Comparison of ENCODE assay signal across 12 cellular contexts in genomic region chr2:27914046-27914792, GRCh38. TPM values are rescaled to one million over a fixed set of nuclear protein-coding genes. Genes with fewer than 3 reads are reported as not detected.
A peak's percentile ranks its signal among the peaks of the same experiment; 100 is the strongest.
DNase-seq lines count a peak whose midpoint lies in the region; ATAC-seq and TF ChIP-seq lines count a peak whose summit lies in the region.
"Had no signal": no experiment of that assay in that cellular context is flagged by ENCODE, and none has a peak within 500 bp of the region (broad histone marks: within the 10 kb centered on the region; RNA-seq: fewer than 3 reads in every experiment).

No MANE protein-coding gene starts in this region.

- peaks cover 12 to 37% (median 16%) of the 10 kb centered on the region in 3 donors for H3K4me1 Mint-ChIP-seq in CD8-positive, alpha-beta memory T cell
- H3K4me1 Mint-ChIP-seq in activated CD4-positive, alpha-beta memory T cell treated with anti-CD3 and anti-CD28 coated beads for 36 hours (ENCODE audit: low read depth): peaks cover 16% of the 10 kb centered on the region

- no peaks in the 10 kb centered on the region for H3K36me3 ChIP-seq in CD8-positive, alpha-beta memory T cell (ENCODE audit: insufficient read depth, low read length)
- H3K36me3 ChIP-seq in heart left ventricle: no peaks in the 10 kb centered on the region
- H3K36me3 ChIP-seq in spleen: peaks cover 0 to 7% (median 0%) of the 10 kb centered on the region in 6 donors
- H3K36me3 ChIP-seq: colonic mucosa, neutrophil had no signal

- H3K27ac Mint-ChIP-seq in CD8-positive, alpha-beta memory T cell: peak overlapping the region in 5 of 8 donors; percentile 37 to 80 (median 70)
- peak overlapping the region; percentile 24 for H3K27ac Mint-ChIP-seq in activated CD4-positive, alpha-beta memory T cell treated with anti-CD3 and anti-CD28 coated beads for 36 hours

- POLR2A ChIA-PET in CD8-positive, alpha-beta memory T cell (lab: Charles Lee): no interaction called here
- POLR2A ChIA-PET in activated CD4-positive, alpha-beta memory T cell treated with anti-CD3 and anti-CD28 coated beads for 36 hours (lab: Charles Lee): no interaction called here

- H3K27me3 Mint-ChIP-seq in CD8-positive, alpha-beta memory T cell: no peaks in the 10 kb centered on the region
- no peaks in the 10 kb centered on the region for H3K27me3 Mint-ChIP-seq in activated CD4-positive, alpha-beta memory T cell treated with anti-CD3 and anti-CD28 coated beads for 36 hours

- no peaks in the 10 kb centered on the region for H3K9me3 Mint-ChIP-seq in CD8-positive, alpha-beta memory T cell
- no peaks in the 10 kb centered on the region for H3K9me3 Mint-ChIP-seq in activated CD4-positive, alpha-beta memory T cell treated with anti-CD3 and anti-CD28 coated beads for 36 hours

- H3K36me3 Mint-ChIP-seq in CD8-positive, alpha-beta memory T cell: peaks cover 4 to 23% (median 11%) of the 10 kb centered on the region in 3 donors
- peaks cover 11% of the 10 kb centered on the region for H3K36me3 Mint-ChIP-seq in activated CD4-positive, alpha-beta memory T cell treated with anti-CD3 and anti-CD28 coated beads for 36 hours

- H3K27ac ChIP-seq in CD8-positive, alpha-beta memory T cell (ENCODE audit: low read depth, low read length): no peak overlapping the region
- H3K27ac ChIP-seq in heart left ventricle (peak overlapping the region in 7 of 12 donors; percentile 15 to 78 (median 32)), spleen (peak overlapping the region in 6 of 8 donors; percentile 23 to 61 (median 52))
- H3K27ac ChIP-seq: colonic mucosa, neutrophil had no signal

- TF ChIP-seq CTCF in heart left ventricle (IDR thresholded peaks at IDR 0.05): no peak
- no peak for TF ChIP-seq CTCF in spleen (IDR thresholded peaks at IDR 0.05 in 8 of 11, conservative IDR thresholded peaks at IDR 0.05 in 3 of 11)
- TF ChIP-seq CTCF in omental fat pad (IDR thresholded peaks at IDR 0.05): no peak

- no peaks in the 10 kb centered on the region for H3K9me3 ChIP-seq in CD8-positive, alpha-beta memory T cell (ENCODE audit: low read length)
- H3K9me3 ChIP-seq in heart left ventricle: no peaks in the 10 kb centered on the region
- no peaks in the 10 kb centered on the region for H3K9me3 ChIP-seq in spleen
- H3K9me3 ChIP-seq: colonic mucosa, neutrophil had no signal

- H3K4me1 ChIP-seq in CD8-positive, alpha-beta memory T cell (ENCODE audit: insufficient read depth, low read length): no peaks in the 10 kb centered on the region
- peaks cover 3 to 40% (median 25%) of the 10 kb centered on the region in 12 donors for H3K4me1 ChIP-seq in heart left ventricle
- peaks cover 4 to 57% (median 18%) of the 10 kb centered on the region in 6 donors for H3K4me1 ChIP-seq in spleen
- H3K4me1 ChIP-seq: colonic mucosa had no signal

- intact Hi-C loops in activated CD4-positive, alpha-beta memory T cell treated with anti-CD3 and anti-CD28 coated beads for 36 hours (cut with micrococcal nuclease): no loop called here
- intact Hi-C loops in heart left ventricle (cut with DNase I): no loop called here
- intact Hi-C loops in spleen (cut with DNase I; ENCODE audit: low total_unique reads): no loop called here

- TF ChIP-seq POLR2A in heart left ventricle (IDR thresholded peaks at IDR 0.05) (no peak), spleen (IDR thresholded peaks at IDR 0.05) (no peak)

- no peak overlapping the region for H3K4me3 Mint-ChIP-seq in CD8-positive, alpha-beta memory T cell
- H3K4me3 Mint-ChIP-seq in activated CD4-positive, alpha-beta memory T cell treated with anti-CD3 and anti-CD28 coated beads for 36 hours: no peak overlapping the region

- no peaks in the 10 kb centered on the region for H3K27me3 ChIP-seq in CD8-positive, alpha-beta memory T cell (ENCODE audit: insufficient read depth, low read length, poor library complexity, severe bottlenecking)
- no peaks in the 10 kb centered on the region for H3K27me3 ChIP-seq in heart left ventricle
- no peaks in the 10 kb centered on the region for H3K27me3 ChIP-seq in spleen (replicated peaks in 1 of 7)
- H3K27me3 ChIP-seq: colonic mucosa, neutrophil had no signal

- CTCF ChIA-PET in CD8-positive, alpha-beta memory T cell (lab: Charles Lee): no interaction called here
- CTCF ChIA-PET in activated CD4-positive, alpha-beta memory T cell treated with anti-CD3 and anti-CD28 coated beads for 36 hours (lab: Charles Lee): interaction anchor here (0.8 kb wide), 1 partner anchor 210 kb away, joined by 3 read pairs; no protein-coding TSS in a partner anchor

- no peak for DNase-seq in CD8-positive, alpha-beta memory T cell
- no peak for DNase-seq in activated CD4-positive, alpha-beta memory T cell treated with anti-CD3 and anti-CD28 coated beads for 36 hours
- DNase-seq in heart left ventricle (no peak), spleen (no peak), omental fat pad (ENCODE audit: low spot score) (no peak)
- no peak for DNase-seq in stimulated activated CD4-positive, alpha-beta T cell treated with anti-CD3 and anti-CD28 coated beads, Interleukin-4, amount 100 ng/mL, for 4 hours
- DNase-seq: activated CD4-positive, CD25-positive, alpha-beta regulatory T cell treated with anti-CD3 and anti-CD28 coated beads, Interleukin-2, amount 50 U/mL, for 72 hours; activated naive CD4-positive, alpha-beta T cell treated with Interleukin-2 at 50 U/mL for 16 hours; colonic mucosa; NCI-H2107 had no signal

- WGBS in heart left ventricle, 4 donors: 79 to 86% (median 85%) methylated on average over 2 of the region's 2 CpGs
- 64 to 79% (median 71%) methylated on average over 2 of the region's 2 CpGs for WGBS in spleen, 5 donors

- H3K4me3 ChIP-seq in CD8-positive, alpha-beta memory T cell (ENCODE audit: low read length): no peak overlapping the region
- no peak overlapping the region for H3K4me3 ChIP-seq in heart left ventricle
- no peak overlapping the region for H3K4me3 ChIP-seq in spleen
- H3K4me3 ChIP-seq: colonic mucosa had no signal

- ATAC-seq in heart left ventricle (peak in 3 of 4 donors; percentile 54 to 67 (median 61)), GM18867 (IDR thresholded peaks at IDR 0.05; ENCODE audit: unreplicated experiment) (no peak), omental fat pad (ENCODE audit: low FRiP score) (no peak)

RNA-seq across cellular contexts. Expression of gene BABAM2, which starts 23.7 kb away (rescaled TPM):
- total RNA-seq in CD8-positive, alpha-beta memory T cell: 10 to 100 TPM; 59.4 to 65.6 TPM
- polyA plus RNA-seq in CD8-positive, alpha-beta memory T cell: 66.7 TPM
- 10 to 100 TPM; 72.3 to 76.6 TPM for total RNA-seq in activated CD4-positive, alpha-beta memory T cell treated with anti-CD3 and anti-CD28 coated beads for 36 hours
- total RNA-seq in heart left ventricle (10 to 100 TPM; 55.1 to 75.1 (median 64.4) TPM), spleen (10 to 100 TPM; 42.1 to 70.1 (median 63.5) TPM), omental fat pad (10 to 100 TPM; 29.2 to 41.0 (median 36.5) TPM)
- polyA plus RNA-seq in heart left ventricle (10 to 100 TPM; 22.2 to 46.2 TPM), spleen (10 to 100 TPM; 16.1 to 24.0 (median 19.8) TPM)

RNA-seq across cellular contexts. Expression of gene RBKS, which starts 24.0 kb away (rescaled TPM):
- 1 to 10 TPM; 2.1 to 2.9 TPM for total RNA-seq in CD8-positive, alpha-beta memory T cell
- polyA plus RNA-seq in CD8-positive, alpha-beta memory T cell: 4.7 TPM
- total RNA-seq in activated CD4-positive, alpha-beta memory T cell treated with anti-CD3 and anti-CD28 coated beads for 36 hours: 1 to 10 TPM; 9.2 to 9.7 TPM
- total RNA-seq in heart left ventricle (1 to 10 TPM; 2.0 to 6.0 (median 4.1) TPM), spleen (1 to 10 TPM; 2.0 to 5.1 (median 3.1) TPM), omental fat pad (10 to 100 TPM in 1 of 4 donors, 1 to 10 TPM in 3; 2.1 to 12.3 (median 4.8) TPM)
- polyA plus RNA-seq in heart left ventricle (1 to 10 TPM; 1.3 to 4.0 TPM), spleen (1 to 10 TPM in 2 of 3 donors, under 1 TPM in 1; 1.00 to 2.3 (median 1.7) TPM)

Comparison
In these comparisons a context has a peak if more than half of its experiments do, and no peak if none do; other contexts are left out.
1. ATAC-seq: peak in heart left ventricle (3 of 4); none in GM18867 (single experiment) and omental fat pad (single experiment).